8 cellular contexts compared by ENCODE assay signal in the genomic region with DNA sequence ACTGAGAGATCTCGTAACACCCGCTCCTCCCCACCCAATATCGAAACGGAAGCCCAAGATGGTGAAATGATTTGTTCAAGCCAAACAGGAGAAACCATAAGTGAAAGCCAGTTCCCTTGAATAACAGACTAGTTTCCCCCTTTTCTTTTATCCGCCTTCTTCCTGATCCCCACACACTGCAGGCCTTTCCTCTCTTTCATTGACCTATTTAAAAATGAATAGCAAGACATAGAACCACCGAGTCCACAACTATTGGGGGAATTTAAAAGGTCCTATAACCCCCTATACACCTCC. TPM values are rescaled to one million over a fixed set of nuclear protein-coding genes. Genes with fewer than 3 reads are reported as not detected.
A peak's percentile ranks its signal among the peaks of the same experiment; 100 is the strongest.
DNase-seq lines count a peak whose midpoint lies in the region; ATAC-seq, FAIRE-seq and TF ChIP-seq lines count a peak whose summit lies in the region.

No MANE protein-coding gene starts in this region.

- H3K4me1 ChIP-seq in foreskin keratinocyte, result no peaks in the 10 kb centered on the region

- no peak for TF ChIP-seq CTCF in VCaP (conservative IDR thresholded peaks at IDR 0.05)
- TF ChIP-seq CTCF in foreskin keratinocyte (conservative IDR thresholded peaks at IDR 0.05), result no peak

- no peaks in the 10 kb centered on the region for H3K27me3 ChIP-seq in foreskin keratinocyte

- H3K27ac ChIP-seq in VCaP (peak overlapping the region; percentile 81), foreskin keratinocyte (peak overlapping the region; percentile 75), skin epidermis (peak overlapping the region; percentile 37 to 94 (median 92))

- in situ Hi-C loops in G401 (cut with HindIII; ENCODE audit: low sequenced_read_pairs), result no loop called here

- no peak for FAIRE-seq in GM12892 (lab: Jason Lieb, UNC)

- ATAC-seq in GM21717 (IDR thresholded peaks at IDR 0.05; ENCODE audit: unreplicated experiment) (peak; percentile 0), foreskin keratinocyte (no peak)

- H3K4me3 ChIP-seq in skin epidermis, result peak overlapping the region; percentile 53 to 80 (median 68)

- no peak for TF ChIP-seq POLR2A in GM12892 (IDR thresholded peaks at IDR 0.05; ENCODE audit: low read depth, low read length)

- DNase-seq in foreskin keratinocyte (no peak), G401 (ENCODE audit: low spot score) (no peak), middle frontal gyrus (ENCODE audit: extremely low spot score, low spot score) (no peak), GM12892 (ENCODE audit: insufficient read length) (no peak), SIG-M5 treated with dmso at 0.1 percent for 504 hours (lab: John Stamatoyannopoulos, UW; ENCODE audit: unreplicated experiment) (no peak)

RNA-seq across cellular contexts. Expression of gene COX17, which starts 0.4 kb away (rescaled TPM):
- 59.0 and 63.9 TPM in 2 replicates for total RNA-seq in foreskin keratinocyte
- polyA plus RNA-seq in foreskin keratinocyte, result 99.4 and 103 TPM in 2 replicates
- total RNA-seq in G401 (2014; rRNA removed; shearing (Covaris generic)), result 4.2 and 5.0 TPM in 2 replicates
- 274 TPM for polyA plus RNA-seq in GM12892 (2012; ENCODE audit: missing spikeins)

RNA-seq across cellular contexts. Expression of gene POPDC2, which starts 17.2 kb away (rescaled TPM):
- 0.34 and 0.39 TPM in 2 replicates for total RNA-seq in foreskin keratinocyte
- polyA plus RNA-seq in foreskin keratinocyte, result 0.39 and 0.40 TPM in 2 replicates
- total RNA-seq in G401 (2014; rRNA removed; shearing (Covaris generic)), result 0.06 TPM in 1 of 2 replicates, not detected in the other
- polyA plus RNA-seq in GM12892 (2012; ENCODE audit: missing spikeins), result 3.5 TPM

RNA-seq across cellular contexts. Expression of gene CFAP91, which starts 25.2 kb away (rescaled TPM):
- 0.03 and 0.07 TPM in 2 replicates for total RNA-seq in foreskin keratinocyte
- polyA plus RNA-seq in foreskin keratinocyte, result 0.07 and 0.11 TPM in 2 replicates
- not detected in 2 replicates for total RNA-seq in G401 (2014; rRNA removed; shearing (Covaris generic))
- polyA plus RNA-seq in GM12892 (2012; ENCODE audit: missing spikeins), result 0.40 TPM
